13 cellular contexts compared by ENCODE assay signal in genomic region chr12:88237954-88238353, GRCh38.
A peak's percentile ranks its signal among the peaks of the same experiment; 100 is the strongest.
DNase-seq lines count a peak whose midpoint lies in the region; TF ChIP-seq lines count a peak whose summit lies in the region.
"Had no signal": no experiment of that assay in that cellular context is flagged by ENCODE, and none has a peak within 500 bp of the region (broad histone marks: within the 10 kb centered on the region; RNA-seq: fewer than 3 reads in every experiment).

No MANE protein-coding gene starts in this region.

- H3K27me3 ChIP-seq in CD4-positive, alpha-beta memory T cell (ENCODE audit: insufficient read depth, low read length), result no peaks in the 10 kb centered on the region

- peaks cover 0 to 5% (median 3%) of the 10 kb centered on the region in 8 donors for H3K9me3 Mint-ChIP-seq in CD4-positive, alpha-beta memory T cell
- peaks cover 5% of the 10 kb centered on the region for H3K9me3 Mint-ChIP-seq in mesothelial cell of epicardium

- no peak overlapping the region for H3K4me3 Mint-ChIP-seq in CD4-positive, alpha-beta memory T cell
- H3K4me3 Mint-ChIP-seq in mesothelial cell of epicardium, result no peak overlapping the region
- H3K4me3 Mint-ChIP-seq: activated T-helper 1 cell treated with anti-CD3 and anti-CD28 coated beads, Interleukin-12 subunit alpha, Interleukin-12 subunit beta, Interleukin-2, Interleukin-4 antibody, amounts not matched to agents 30 ng/mL and 10 ng/mL and 1 ng/mL, durations not matched to agents 14 hours and 24 hours and 36 hours; naive thymus-derived CD4-positive, alpha-beta T cell had no signal

- H3K27me3 Mint-ChIP-seq in CD4-positive, alpha-beta memory T cell, result no peaks in the 10 kb centered on the region
- H3K27me3 Mint-ChIP-seq in mesothelial cell of epicardium (ENCODE audit: low read depth), result no peaks in the 10 kb centered on the region

- DNase-seq in GM12865 (ENCODE audit: low read depth) (peak; percentile 6), NCI-H226 (peak; percentile 67), fibroblast of pulmonary artery (ENCODE audit: low read depth) (peak; percentile 49), C1 segment of cervical spinal cord (lab: John Stamatoyannopoulos, UW) (no peak), mesothelial cell of epicardium (ENCODE audit: low spot score in 2 of 2, unreplicated experiment in 2 of 2) (no peak)
- no peak for DNase-seq in CD4-positive, alpha-beta memory T cell
- no peak for DNase-seq in activated CD4-positive, alpha-beta T cell treated with anti-CD3 and anti-CD28 coated beads for 4 hours
- DNase-seq: erythroblast; MM.1S; naive thymus-derived CD4-positive, alpha-beta T cell had no signal

- no peak overlapping the region for H3K27ac Mint-ChIP-seq in CD4-positive, alpha-beta memory T cell
- H3K27ac Mint-ChIP-seq in mesothelial cell of epicardium, result no peak overlapping the region
- H3K27ac Mint-ChIP-seq: activated T-helper 1 cell treated with anti-CD3 and anti-CD28 coated beads, Interleukin-12 subunit alpha, Interleukin-12 subunit beta, Interleukin-2, Interleukin-4 antibody, amounts not matched to agents 30 ng/mL and 10 ng/mL and 1 ng/mL, durations not matched to agents 14 hours and 24 hours and 36 hours; naive thymus-derived CD4-positive, alpha-beta T cell had no signal

- H3K9me3 ChIP-seq in HEK293 (ENCODE audit: control insufficient read depth, insufficient read depth, low read depth, low read length), result no peaks in the 10 kb centered on the region
- no peaks in the 10 kb centered on the region for H3K9me3 ChIP-seq in CD4-positive, alpha-beta memory T cell (ENCODE audit: control insufficient read depth in 1 of 2, low read length in 2 of 2)

- H3K4me1 ChIP-seq in HEK293 (ENCODE audit: control insufficient read depth, insufficient read depth, low read length), result no peaks in the 10 kb centered on the region
- no peaks in the 10 kb centered on the region for H3K4me1 ChIP-seq in CD4-positive, alpha-beta memory T cell (ENCODE audit: insufficient read depth, low read length)

- peaks cover 0 to 1% (median 0%) of the 10 kb centered on the region in 4 donors for H3K4me1 Mint-ChIP-seq in CD4-positive, alpha-beta memory T cell
- no peaks in the 10 kb centered on the region for H3K4me1 Mint-ChIP-seq in mesothelial cell of epicardium

- no peaks in the 10 kb centered on the region for H3K36me3 ChIP-seq in HEK293 (ENCODE audit: control insufficient read depth in 2 of 2, insufficient read depth in 1 of 2, low read length in 2 of 2)
- H3K36me3 ChIP-seq in CD4-positive, alpha-beta memory T cell (ENCODE audit: insufficient read depth, low read length), result no peaks in the 10 kb centered on the region

- CTCF ChIA-PET in HEK293 (lab: Yijun Ruan, JAX), result interaction anchor here (0.6 to 0.7 kb wide), 3 partner anchors 251 to 360 kb away, joined by 3 to 8 read pairs (median 3); no protein-coding TSS in a partner anchor
- CTCF ChIA-PET in CD4-positive, alpha-beta memory T cell (lab: Charles Lee; ENCODE audit: partially characterized antibody), result no interaction called here

- no peak overlapping the region for H3K27ac ChIP-seq in HEK293 (ENCODE audit: extremely low read depth, low read depth, low read length)
- no peak overlapping the region for H3K27ac ChIP-seq in CD4-positive, alpha-beta memory T cell (ENCODE audit: low read depth, low read length)
- H3K27ac ChIP-seq: SK-N-MC had no signal

- intact Hi-C loops in CD4-positive, alpha-beta memory T cell (cut with micrococcal nuclease), result no loop called here

- POLR2A ChIA-PET in HEK293 (lab: Yijun Ruan, JAX), result no interaction called here
- POLR2A ChIA-PET in CD4-positive, alpha-beta memory T cell (lab: Charles Lee; ENCODE audit: partially characterized antibody), result no interaction called here

- TF ChIP-seq CTCF in GM12865 (IDR thresholded peaks at IDR 0.05; ENCODE audit: insufficient read depth, low read depth, low read length, missing control alignments) (no peak), HEK293 (tag by site-specific recombination; IDR thresholded peaks at IDR 0.05) (no peak), fibroblast of pulmonary artery (IDR thresholded peaks at IDR 0.05; ENCODE audit: low read length, missing control alignments) (no peak), mesothelial cell of epicardium (IDR thresholded peaks at IDR 0.05; ENCODE audit: unreplicated experiment) (no peak)

- H3K4me3 ChIP-seq in GM12865 (ENCODE audit: low read depth, low read length), result no peak overlapping the region
- no peak overlapping the region for H3K4me3 ChIP-seq in HEK293 (ENCODE audit: low read depth, low read length)
- H3K4me3 ChIP-seq in fibroblast of pulmonary artery (replicated peaks; ENCODE audit: low read depth, low read length), result no peak overlapping the region
- H3K4me3 ChIP-seq in CD4-positive, alpha-beta memory T cell (ENCODE audit: low read length in 2 of 2), result no peak overlapping the region
- H3K4me3 ChIP-seq: SK-N-MC had no signal

- H3K36me3 Mint-ChIP-seq in CD4-positive, alpha-beta memory T cell, result no peaks in the 10 kb centered on the region
- no peaks in the 10 kb centered on the region for H3K36me3 Mint-ChIP-seq in mesothelial cell of epicardium

TF ChIP-seq in HEK293, 187 proteins besides CTCF, POLR2A, EP300 and RAD21:
- TF ChIP-seq, protein P1, sequence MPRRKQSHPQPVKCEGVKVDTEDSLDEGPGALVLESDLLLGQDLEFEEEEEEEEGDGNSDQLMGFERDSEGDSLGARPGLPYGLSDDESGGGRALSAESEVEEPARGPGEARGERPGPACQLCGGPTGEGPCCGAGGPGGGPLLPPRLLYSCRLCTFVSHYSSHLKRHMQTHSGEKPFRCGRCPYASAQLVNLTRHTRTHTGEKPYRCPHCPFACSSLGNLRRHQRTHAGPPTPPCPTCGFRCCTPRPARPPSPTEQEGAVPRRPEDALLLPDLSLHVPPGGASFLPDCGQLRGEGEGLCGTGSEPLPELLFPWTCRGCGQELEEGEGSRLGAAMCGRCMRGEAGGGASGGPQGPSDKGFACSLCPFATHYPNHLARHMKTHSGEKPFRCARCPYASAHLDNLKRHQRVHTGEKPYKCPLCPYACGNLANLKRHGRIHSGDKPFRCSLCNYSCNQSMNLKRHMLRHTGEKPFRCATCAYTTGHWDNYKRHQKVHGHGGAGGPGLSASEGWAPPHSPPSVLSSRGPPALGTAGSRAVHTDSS (tag by site-specific recombination; IDR thresholded peaks at IDR 0.05), result 0 out of 2 replicates have a peak, but pooled peaks have one; percentile 36
- TF ChIP-seq ZNF433 (tag by site-specific recombination; IDR thresholded peaks at IDR 0.05; ENCODE audit: low read depth), result no peak
TF ChIP-seq in HEK293: peak in this region for 1.

Comparison
In these comparisons a context has a peak if more than half of its experiments do, and no peak if none do; other contexts are left out.
1. DNase-seq: peak in GM12865 (single experiment), NCI-H226 (single experiment) and fibroblast of pulmonary artery (single experiment); none in CD4-positive, alpha-beta memory T cell (0 of 5), activated CD4-positive, alpha-beta T cell treated with anti-CD3 and anti-CD28 coated beads for 4 hours (0 of 2), C1 segment of cervical spinal cord (0 of 14) and mesothelial cell of epicardium (0 of 2).